In the genomic region with DNA sequence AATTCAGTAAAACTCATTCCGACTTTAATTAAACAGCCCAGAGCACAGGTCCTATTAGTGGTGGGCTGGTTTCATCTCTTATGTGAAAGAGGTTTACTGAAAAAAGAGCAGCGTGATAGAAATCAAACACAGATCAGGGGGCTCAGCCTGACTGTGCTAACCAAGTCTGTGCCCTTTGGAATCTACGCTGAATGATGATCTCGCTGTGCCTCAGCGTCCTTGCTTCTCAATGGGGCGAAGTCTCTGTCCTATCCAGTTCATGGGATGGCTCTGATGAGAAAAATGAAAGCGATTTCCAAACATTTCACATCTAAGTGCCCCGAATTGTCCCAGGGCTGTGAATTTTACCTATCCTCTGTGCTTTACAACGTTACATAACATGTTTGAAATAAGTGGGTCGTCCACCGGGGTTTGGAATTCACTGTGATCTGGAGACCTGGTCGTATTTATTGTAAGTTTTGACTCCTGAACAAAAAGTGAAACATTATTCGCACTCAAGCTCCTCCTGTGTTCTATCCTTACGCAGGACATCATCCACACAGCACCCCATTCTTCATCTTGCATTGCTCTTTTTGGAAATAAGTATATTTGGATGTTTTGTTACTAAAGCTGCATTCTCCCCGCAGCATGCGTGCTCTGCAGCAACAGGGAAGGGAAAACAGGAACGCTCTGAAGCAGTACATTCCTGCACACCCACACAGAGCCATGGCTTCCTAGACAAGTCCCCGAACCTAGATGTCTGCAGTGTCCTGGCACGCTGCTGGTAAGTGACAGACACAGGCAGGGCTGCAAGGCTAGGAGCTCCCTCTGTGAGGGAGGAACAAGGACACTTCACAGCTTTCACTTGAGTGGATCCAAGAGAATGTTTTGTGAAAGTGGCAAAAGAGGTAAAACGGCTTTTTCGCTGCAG, we compare ENCODE assay signal across 13 cellular contexts.
DNase-seq lines count a peak whose midpoint lies in the region; ATAC-seq and TF ChIP-seq lines count a peak whose summit lies in the region.
"Had no signal": no experiment of that assay in that cellular context is flagged by ENCODE, and none has a peak within 500 bp of the region (broad histone marks: within the 10 kb centered on the region; RNA-seq: fewer than 3 reads in every experiment).

No MANE protein-coding gene starts in this region.

- ATAC-seq in CD4-positive, alpha-beta T cell (ENCODE audit: poor library complexity) = no peak
- ATAC-seq in HG03175 (IDR thresholded peaks at IDR 0.05; ENCODE audit: unreplicated experiment) = no peak

- no peak overlapping the region for H3K27ac Mint-ChIP-seq in CD4-positive, alpha-beta T cell
- H3K27ac Mint-ChIP-seq: stimulated activated naive CD8-positive, alpha-beta T cell treated with anti-CD3 and anti-CD28 coated beads, Interleukin-15, Interleukin-2, amounts not matched to agents 100 ng/mL and 50 ng/mL, for 24 hours had no signal

- no peaks in the 10 kb centered on the region for H3K27me3 ChIP-seq in dorsolateral prefrontal cortex
- H3K27me3 ChIP-seq in muscle layer of duodenum (ENCODE audit: low read depth, low read length) = no peaks in the 10 kb centered on the region
- H3K27me3 ChIP-seq in tibial artery = no peaks in the 10 kb centered on the region
- no peaks in the 10 kb centered on the region for H3K27me3 ChIP-seq in CD4-positive, alpha-beta T cell (ENCODE audit: control insufficient read depth, insufficient read depth, low read length)
- H3K27me3 ChIP-seq: heart left ventricle had no signal

- H3K9me3 Mint-ChIP-seq in CD4-positive, alpha-beta T cell = peaks cover 7% of the 10 kb centered on the region

- H3K9me3 ChIP-seq in muscle layer of duodenum (ENCODE audit: control insufficient read depth in 1 of 2, low read length in 2 of 2) = peaks cover 3 to 4% of the 10 kb centered on the region in 2 donors
- peaks cover 0 to 7% (median 7%) of the 10 kb centered on the region in 3 donors for H3K9me3 ChIP-seq in tibial artery
- H3K9me3 ChIP-seq in CD4-positive, alpha-beta T cell (ENCODE audit: control insufficient read depth, low read length) = peaks cover 8% of the 10 kb centered on the region
- H3K9me3 ChIP-seq: Caco-2 had no signal

- peak overlapping the region in 33 of 59 donors; percentile 0 to 58 (median 39) for H3K4me3 ChIP-seq in dorsolateral prefrontal cortex
- H3K4me3 ChIP-seq in muscle layer of duodenum (ENCODE audit: low read depth in 1 of 2, low read length in 2 of 2) = peak overlapping the region; percentile 37 to 50
- no peak overlapping the region for H3K4me3 ChIP-seq in tibial artery

- H3K4me3 Mint-ChIP-seq in CD4-positive, alpha-beta T cell = no peak overlapping the region
- H3K4me3 Mint-ChIP-seq: stimulated activated naive CD8-positive, alpha-beta T cell treated with anti-CD3 and anti-CD28 coated beads, Interleukin-15, Interleukin-2, amounts not matched to agents 100 ng/mL and 50 ng/mL, for 24 hours had no signal

- H3K36me3 Mint-ChIP-seq in CD4-positive, alpha-beta T cell (ENCODE audit: low read depth) = peaks cover 5% of the 10 kb centered on the region

- H3K27me3 Mint-ChIP-seq in CD4-positive, alpha-beta T cell = no peaks in the 10 kb centered on the region
- H3K27me3 Mint-ChIP-seq: stimulated activated naive CD8-positive, alpha-beta T cell treated with anti-CD3 and anti-CD28 coated beads, Interleukin-15, Interleukin-2, amounts not matched to agents 100 ng/mL and 50 ng/mL, for 24 hours had no signal

- CTCF ChIA-PET in CD4-positive, alpha-beta T cell (lab: Charles Lee) = no interaction called here

- no peak for TF ChIP-seq CTCF in VCaP (conservative IDR thresholded peaks at IDR 0.05)
- TF ChIP-seq CTCF in dorsolateral prefrontal cortex (IDR thresholded peaks at IDR 0.05 in 54 of 56, conservative IDR thresholded peaks at IDR 0.05 in 2 of 56; ENCODE audit: low read depth in 1 of 56, partially characterized antibody in 56 of 56) = no peak
- no peak for TF ChIP-seq CTCF in tibial artery (IDR thresholded peaks at IDR 0.05)
- no peak for TF ChIP-seq CTCF in CD4-positive, alpha-beta T cell (IDR thresholded peaks at IDR 0.05)

- DNase-seq in dorsolateral prefrontal cortex (peak in 9 of 10 donors; percentile 19 to 82 (median 66)), tibial artery (no peak), NCI-H2196 (lab: John Stamatoyannopoulos, UW; ENCODE audit: unreplicated experiment) (no peak)
- no peak for DNase-seq in CD4-positive, alpha-beta T cell
- no peak for DNase-seq in stimulated activated CD4-positive, alpha-beta T cell treated with anti-CD3 and anti-CD28 coated beads, Interleukin-15, amount 100 ng/mL, for 24 hours
- DNase-seq: Caco-2; effector memory CD4-positive, alpha-beta T cell; heart left ventricle; NCI-H526 treated with DMSO at 0.1 percent for 48 hours had no signal

- H3K4me1 ChIP-seq in muscle layer of duodenum (ENCODE audit: control insufficient read depth in 1 of 2, insufficient read depth in 2 of 2, low read length in 2 of 2) (peaks cover 14 to 22% of the 10 kb centered on the region in 2 donors), tibial artery (peaks cover 0 to 19% (median 17%) of the 10 kb centered on the region in 4 donors)

- peak overlapping the region; percentile 50; the same call in 1 of the 2 replicates for H3K27ac ChIP-seq in VCaP
- H3K27ac ChIP-seq in dorsolateral prefrontal cortex = peak overlapping the region in 52 of 59 donors; percentile 7 to 90 (median 73)
- peak overlapping the region; percentile 77 for H3K27ac ChIP-seq in muscle layer of duodenum (ENCODE audit: low read length)
- peak overlapping the region; percentile 74 to 77 for H3K27ac ChIP-seq in tibial artery
- H3K27ac ChIP-seq in CD4-positive, alpha-beta T cell (ENCODE audit: low read depth, low read length) = no peak overlapping the region

- H3K4me1 Mint-ChIP-seq in CD4-positive, alpha-beta T cell (ENCODE audit: low read depth) = no peaks in the 10 kb centered on the region

- intact Hi-C loops in dorsolateral prefrontal cortex (cut with DNase I) = loop anchor here in 1 of 2 donors (5.0 kb wide), 1 partner anchor 138 kb away; a partner anchor contains a TSS
- intact Hi-C loops in tibial artery (cut with DNase I; ENCODE audit: low total_unique reads) = loop anchor here (5.0 kb wide), 1 partner anchor 138 kb away; a partner anchor contains a TSS
- intact Hi-C loops in CD4-positive, alpha-beta T cell (cut with DNase I, micrococcal nuclease) = no loop called here

- POLR2A ChIA-PET in CD4-positive, alpha-beta T cell (lab: Charles Lee) = no interaction called here

- H3K36me3 ChIP-seq in muscle layer of duodenum (ENCODE audit: control insufficient read depth in 1 of 2, insufficient read depth in 2 of 2, low read length in 2 of 2) = no peaks in the 10 kb centered on the region
- H3K36me3 ChIP-seq in tibial artery = peaks cover 0 to 9% (median 0%) of the 10 kb centered on the region in 3 donors
- H3K36me3 ChIP-seq: heart left ventricle had no signal

Comparison
In these comparisons a context has a peak if more than half of its experiments do, and no peak if none do; other contexts are left out.
1. DNase-seq: peak in dorsolateral prefrontal cortex (9 of 10); none in tibial artery (0 of 2), NCI-H2196 (single experiment), CD4-positive, alpha-beta T cell (0 of 10) and stimulated activated CD4-positive, alpha-beta T cell treated with anti-CD3 and anti-CD28 coated beads, Interleukin-15, amount 100 ng/mL, for 24 hours (single experiment).
2. H3K4me3 ChIP-seq: peak in dorsolateral prefrontal cortex (33 of 59) and muscle layer of duodenum (2 of 2); none in tibial artery (0 of 2).